In the genomic region with DNA sequence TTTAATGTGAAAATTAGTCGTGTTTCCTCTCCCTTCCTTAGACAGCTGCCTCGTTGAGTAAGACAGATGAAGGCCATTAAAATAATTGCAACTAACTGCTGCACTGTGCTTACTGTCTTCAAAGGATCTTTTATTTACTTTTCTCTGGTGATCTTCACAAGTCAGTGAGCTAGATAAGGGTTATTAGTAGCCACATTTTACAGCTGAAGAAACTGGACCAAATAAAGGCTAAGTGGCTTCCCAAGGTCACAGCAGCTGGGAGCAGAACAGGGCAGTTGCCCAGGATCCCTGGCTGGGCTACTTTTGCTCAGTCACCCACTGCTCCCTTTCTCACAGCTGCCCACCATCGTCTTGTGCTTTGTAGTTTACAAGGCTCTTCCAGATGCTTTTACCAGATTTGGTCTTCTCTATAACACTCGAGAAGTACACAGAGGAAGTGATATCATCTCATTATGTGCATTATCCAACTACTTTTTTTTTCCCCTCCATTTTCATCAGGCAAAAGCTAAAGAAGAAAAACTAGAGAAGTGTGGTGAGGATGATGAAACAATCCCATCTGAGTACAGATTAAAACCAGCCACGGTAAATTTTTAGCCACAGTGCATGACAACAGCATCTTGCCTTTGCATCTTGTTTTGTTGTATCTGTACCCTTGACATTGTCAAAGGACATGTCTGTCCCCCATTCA, we compare ENCODE assay signal across 13 cellular contexts.
DNase-seq lines count a peak whose midpoint lies in the region; ATAC-seq and TF ChIP-seq lines count a peak whose summit lies in the region.
"Had no signal": no experiment of that assay in that cellular context is flagged by ENCODE, and none has a peak within 500 bp of the region (broad histone marks: within the 10 kb centered on the region; RNA-seq: fewer than 3 reads in every experiment).

No MANE protein-coding gene starts in this region.

- no peak for ATAC-seq in activated CD8-positive, alpha-beta T cell treated with anti-CD3 and anti-CD28 coated beads, Interleukin-2, amount 10 ng/mL, durations not matched to agents 7 days and 5 days
- ATAC-seq in GM21786 (IDR thresholded peaks at IDR 0.05; ENCODE audit: unreplicated experiment): no peak

- H2BK12ac ChIP-seq in mesenchymal stem cell (ENCODE audit: low read length in 2 of 2): no peak overlapping the region

- no peak overlapping the region for H3K4me3 Mint-ChIP-seq in CD14-positive monocyte
- H3K4me3 Mint-ChIP-seq in activated CD8-positive, alpha-beta T cell treated with anti-CD3 and anti-CD28 coated beads, Interleukin-2, amount 10 ng/mL, durations not matched to agents 7 days and 5 days: no peak overlapping the region

- in situ Hi-C loops in KBM-7 (cut with MboI; ENCODE audit: low pct_unique_long_range_greater_than_20kb, low sequenced_read_pairs): no loop called here

- 56% methylated on average over 5 of the region's 5 CpGs for WGBS in mesenchymal stem cell

- peaks cover 8% of the 10 kb centered on the region for H3K79me1 ChIP-seq in mesenchymal stem cell (replicated peaks; ENCODE audit: low read length, poor library complexity, severe bottlenecking)

- no peak overlapping the region for H4K8ac ChIP-seq in mesenchymal stem cell (ENCODE audit: low read length)

- H3K9me3 Mint-ChIP-seq in CD14-positive monocyte: no peaks in the 10 kb centered on the region
- H3K9me3 Mint-ChIP-seq in activated CD8-positive, alpha-beta T cell treated with anti-CD3 and anti-CD28 coated beads, Interleukin-2, amount 10 ng/mL, durations not matched to agents 7 days and 5 days (ENCODE audit: insufficient read depth): no peaks in the 10 kb centered on the region

- no peak overlapping the region for H2AK5ac ChIP-seq in mesenchymal stem cell (ENCODE audit: low read length, severe bottlenecking)

- H3K4me3 ChIP-seq in mesenchymal stem cell (ENCODE audit: insufficient read depth in 1 of 2, low read depth in 1 of 2, low read length in 2 of 2): no peak overlapping the region
- H3K4me3 ChIP-seq: SJSA1 had no signal

- peaks cover 28 to 100% of the 10 kb centered on the region in 2 experiments for H3K36me3 ChIP-seq in mesenchymal stem cell (ENCODE audit: control insufficient read depth in 1 of 2, insufficient read depth in 2 of 2, low read depth in 1 of 2, low read length in 2 of 2)

- intact Hi-C loops in CD14-positive monocyte (cut with micrococcal nuclease): no loop called here

- POLR2A ChIA-PET in activated CD8-positive, alpha-beta T cell treated with anti-CD3 and anti-CD28 coated beads, Interleukin-2, amount 10 ng/mL, durations not matched to agents 7 days and 5 days (lab: Charles Lee): no interaction called here

- peak overlapping the region; percentile 43 for H3K9ac ChIP-seq in mesenchymal stem cell (ENCODE audit: low read length)

- no peak for DNase-seq in CD14-positive monocyte (ENCODE audit: low spot score)
- DNase-seq in DMS 273 treated with DMSO at 0.1 percent for 48 hours (lab: John Stamatoyannopoulos, UW): peak; percentile 58
- DNase-seq in activated CD8-positive, alpha-beta T cell treated with anti-CD3 and anti-CD28 coated beads, Interleukin-2, amount 10 ng/mL, durations not matched to agents 7 days and 5 days: no peak
- DNase-seq in mesenchymal stem cell: peak; percentile 15
- no peak for DNase-seq in GM10266 (ENCODE audit: extremely low spot score)
- no peak for DNase-seq in SHP77 (lab: John Stamatoyannopoulos, UW)
- DNase-seq in KBM-7: no peak
- DNase-seq: cortex of kidney, NCI-H1930 had no signal

- no peak overlapping the region for H2BK15ac ChIP-seq in mesenchymal stem cell (ENCODE audit: low read depth, poor library complexity, severe bottlenecking)

- CTCF ChIA-PET in activated CD8-positive, alpha-beta T cell treated with anti-CD3 and anti-CD28 coated beads, Interleukin-2, amount 10 ng/mL, durations not matched to agents 7 days and 5 days (lab: Charles Lee): interaction anchor here (2.9 to 3.2 kb wide), 2 partner anchors 132 to 415 kb away, joined by 10 to 11 read pairs; no protein-coding TSS in a partner anchor

- H3K18ac ChIP-seq in mesenchymal stem cell (ENCODE audit: low read depth in 1 of 2, low read length in 2 of 2): no peak overlapping the region

- TF ChIP-seq CTCF in CD14-positive monocyte (IDR thresholded peaks at IDR 0.05) (no peak), GM10266 (IDR thresholded peaks at IDR 0.05; ENCODE audit: control insufficient read depth, insufficient read depth, low read depth, missing control alignments) (no peak)

- H3K36me3 Mint-ChIP-seq in CD14-positive monocyte: peaks cover 95 to 97% of the 10 kb centered on the region in 2 donors
- H3K36me3 Mint-ChIP-seq in activated CD8-positive, alpha-beta T cell treated with anti-CD3 and anti-CD28 coated beads, Interleukin-2, amount 10 ng/mL, durations not matched to agents 7 days and 5 days (ENCODE audit: low read depth): peaks cover 64% of the 10 kb centered on the region

- no peak overlapping the region for H4K91ac ChIP-seq in mesenchymal stem cell (ENCODE audit: low read length)

- H3K27me3 ChIP-seq in mesenchymal stem cell (ENCODE audit: control insufficient read depth in 1 of 2, insufficient read depth in 1 of 2, low read length in 2 of 2): no peaks in the 10 kb centered on the region
- H3K27me3 ChIP-seq: neutrophil, SJSA1 had no signal

- peaks cover 4% of the 10 kb centered on the region for H3K4me1 ChIP-seq in mesenchymal stem cell (ENCODE audit: control insufficient read depth, insufficient read depth, low read depth, low read length)
- H3K4me1 ChIP-seq: SJSA1 had no signal

- no peak overlapping the region for H2AFZ ChIP-seq in mesenchymal stem cell (ENCODE audit: low read depth, low read length)

- no peaks in the 10 kb centered on the region for H3K27me3 Mint-ChIP-seq in CD14-positive monocyte (ENCODE audit: low read depth in 3 of 3)
- H3K27me3 Mint-ChIP-seq in activated CD8-positive, alpha-beta T cell treated with anti-CD3 and anti-CD28 coated beads, Interleukin-2, amount 10 ng/mL, durations not matched to agents 7 days and 5 days (ENCODE audit: low read depth): no peaks in the 10 kb centered on the region

- no peaks in the 10 kb centered on the region for H3K9me3 ChIP-seq in mesenchymal stem cell (ENCODE audit: control insufficient read depth, low read length)
- H3K9me3 ChIP-seq: neutrophil, SJSA1 had no signal

- H3K4me1 Mint-ChIP-seq in CD14-positive monocyte: peaks cover 18% of the 10 kb centered on the region
- peaks cover 2% of the 10 kb centered on the region for H3K4me1 Mint-ChIP-seq in activated CD8-positive, alpha-beta T cell treated with anti-CD3 and anti-CD28 coated beads, Interleukin-2, amount 10 ng/mL, durations not matched to agents 7 days and 5 days (ENCODE audit: low read depth)

- H3K4ac ChIP-seq in mesenchymal stem cell (ENCODE audit: low read depth in 1 of 2, low read length in 2 of 2): no peak overlapping the region

- no peak overlapping the region for H3K14ac ChIP-seq in mesenchymal stem cell (ENCODE audit: low read length in 2 of 2)

- no peak overlapping the region for H3K27ac ChIP-seq in mesenchymal stem cell (ENCODE audit: low read length, poor library complexity, severe bottlenecking)
- H3K27ac ChIP-seq: HL-60, neutrophil, SJSA1 had no signal

- H3K27ac Mint-ChIP-seq in CD14-positive monocyte: peak overlapping the region in 6 of 7 donors; percentile 9 to 78 (median 52)
- peak overlapping the region; percentile 23 for H3K27ac Mint-ChIP-seq in activated CD8-positive, alpha-beta T cell treated with anti-CD3 and anti-CD28 coated beads, Interleukin-2, amount 10 ng/mL, durations not matched to agents 7 days and 5 days

- H3K4me2 ChIP-seq in mesenchymal stem cell (ENCODE audit: low read length, poor library complexity, severe bottlenecking): no peak overlapping the region

- H2BK5ac ChIP-seq in mesenchymal stem cell (ENCODE audit: low read depth, low read length, poor library complexity, severe bottlenecking): no peak overlapping the region

- H3K23ac ChIP-seq in mesenchymal stem cell (ENCODE audit: low read length in 2 of 2): no peak overlapping the region

- no peak overlapping the region for H2BK120ac ChIP-seq in mesenchymal stem cell (ENCODE audit: low read depth, low read length)

Comparison
In these comparisons a context has a peak if more than half of its experiments do, and no peak if none do; other contexts are left out.
1. DNase-seq: peak in DMS 273 treated with DMSO at 0.1 percent for 48 hours (single experiment) and mesenchymal stem cell (single experiment); none in CD14-positive monocyte (single experiment), activated CD8-positive, alpha-beta T cell treated with anti-CD3 and anti-CD28 coated beads, Interleukin-2, amount 10 ng/mL, durations not matched to agents 7 days and 5 days (single experiment), GM10266 (single experiment), SHP77 (0 of 2) and KBM-7 (single experiment).